Comparison of ENCODE assay signal across 14 cellular contexts in genomic region chr10:62069452-62070191, GRCh38.
DNase-seq lines count a peak whose midpoint lies in the region; ATAC-seq and TF ChIP-seq lines count a peak whose summit lies in the region.
"Had no signal": no experiment of that assay in that cellular context is flagged by ENCODE, and none has a peak within 500 bp of the region (broad histone marks: within the 10 kb centered on the region; RNA-seq: fewer than 3 reads in every experiment).

No MANE protein-coding gene starts in this region.

- TF ChIP-seq CTCF in esophagus squamous epithelium (IDR thresholded peaks at IDR 0.05) (no peak), prostate gland (IDR thresholded peaks at IDR 0.05) (no peak)

- H3K27me3 ChIP-seq in esophagus squamous epithelium (no peaks in the 10 kb centered on the region), prostate gland (replicated peaks; ENCODE audit: insufficient read depth) (no peaks in the 10 kb centered on the region)
- H3K27me3 ChIP-seq: neural progenitor cell had no signal

- no peak for TF ChIP-seq POLR2A in esophagus squamous epithelium (IDR thresholded peaks at IDR 0.05)
- no peak for TF ChIP-seq POLR2A in prostate gland (IDR thresholded peaks at IDR 0.05)

- WGBS in esophagus squamous epithelium, 2 donors, result 86 to 89% methylated on average over 8 of the region's 8 CpGs
- 81% methylated on average over 8 of the region's 8 CpGs for WGBS in prostate gland

- H3K9me3 ChIP-seq in esophagus squamous epithelium, result no peaks in the 10 kb centered on the region
- no peaks in the 10 kb centered on the region for H3K9me3 ChIP-seq in prostate gland

- H3K36me3 ChIP-seq in esophagus squamous epithelium (peaks cover 0 to 73% (median 9%) of the 10 kb centered on the region in 3 donors), prostate gland (no peaks in the 10 kb centered on the region)
- H3K36me3 ChIP-seq: neural progenitor cell had no signal

- peak overlapping the region; percentile 37 to 80 (median 58) for H3K27ac ChIP-seq in esophagus squamous epithelium
- H3K27ac ChIP-seq in prostate gland, result peak overlapping the region; percentile 0 to 16
- H3K27ac ChIP-seq: neural progenitor cell had no signal

- intact Hi-C loops in Right ventricle myocardium inferior (cut with DNase I), result no loop called here
- intact Hi-C loops in cardiac septum (cut with DNase I), result no loop called here
- intact Hi-C loops in esophagus squamous epithelium (cut with DNase I), result no loop called here
- intact Hi-C loops in prostate gland (cut with DNase I), result no loop called here

- H3K4me1 ChIP-seq in esophagus squamous epithelium (peaks cover 20 to 68% (median 58%) of the 10 kb centered on the region in 3 donors), prostate gland (replicated peaks) (peaks cover 2% of the 10 kb centered on the region)
- H3K4me1 ChIP-seq: neural progenitor cell had no signal

- no peak overlapping the region for H3K4me3 ChIP-seq in esophagus squamous epithelium
- no peak overlapping the region for H3K4me3 ChIP-seq in prostate gland
- H3K4me3 ChIP-seq: neural progenitor cell had no signal

- ATAC-seq in Right ventricle myocardium inferior (peak; percentile 61), SK-N-SH treated with all-trans-retinoic acid at 6 μM for 48 hours (no peak), GM19023 (IDR thresholded peaks at IDR 0.05; ENCODE audit: unreplicated experiment) (no peak)
- ATAC-seq: activated CD4-positive, CD25-positive, alpha-beta regulatory T cell treated with anti-CD3 and anti-CD28 coated beads, Interleukin-2, amount 50 U/mL, for 24 hours had no signal

- DNase-seq in Right ventricle myocardium inferior (ENCODE audit: missing footprints), result no peak
- no peak for DNase-seq in cardiac septum (ENCODE audit: low spot score)
- DNase-seq in esophagus squamous epithelium (lab: John Stamatoyannopoulos, UW), result no peak
- DNase-seq in prostate gland (ENCODE audit: low spot score), result no peak
- DNase-seq in T-helper 2 cell, result no peak
- DNase-seq in NCI-H748 treated with DMSO at 0.1 percent for 48 hours (lab: John Stamatoyannopoulos, UW), result no peak
- DNase-seq: activated gamma-delta T cell treated with Interleukin-2 at 50 U/mL for 16 hours, cortex of kidney, NCI-H1694, NCI-H82 had no signal

TF ChIP-seq in SK-N-SH treated with all-trans-retinoic acid at 6 μM for 48 hours, 23 proteins besides CTCF, POLR2A, EP300 and RAD21:
- TF ChIP-seq ZC3H10 (CRISPR knock-in tag; IDR thresholded peaks at IDR 0.05), result no peak
- no peak for TF ChIP-seq ISL1 (CRISPR knock-in tag; IDR thresholded peaks at IDR 0.05)
- no peak for TF ChIP-seq BACH2 (CRISPR knock-in tag; IDR thresholded peaks at IDR 0.05; ENCODE audit: borderline replicate concordance)
- TF ChIP-seq TOX (CRISPR knock-in tag; IDR thresholded peaks at IDR 0.05; ENCODE audit: borderline replicate concordance), result no peak
- no peak for TF ChIP-seq PPARA (CRISPR knock-in tag; IDR thresholded peaks at IDR 0.05; ENCODE audit: borderline replicate concordance)
- TF ChIP-seq ZNF8 (CRISPR knock-in tag; IDR thresholded peaks at IDR 0.05), result no peak
- TF ChIP-seq RARB (CRISPR knock-in tag; IDR thresholded peaks at IDR 0.05), result no peak
